ENCODE assay signal across 8 cellular contexts in genomic region chr9:109118802-109119438, GRCh38. TPM values are rescaled to one million over a fixed set of nuclear protein-coding genes. Genes with fewer than 3 reads are reported as not detected.
DNase-seq lines count a peak whose midpoint lies in the region; ATAC-seq, FAIRE-seq and TF ChIP-seq lines count a peak whose summit lies in the region.

No MANE protein-coding gene starts in this region.

- SMC1A ChIA-PET in GM12878 (lab: Charles Lee; ENCODE audit: uncharacterized antibody, unreplicated experiment) = interaction anchor here (1.0 to 2.1 kb wide), 8 partner anchors 8 to 295 kb away, joined by 3 to 12 read pairs (median 3); no protein-coding TSS in a partner anchor

- H3K4me3 ChIP-seq in GM12878 = peak overlapping the region; percentile 87
- peak overlapping the region; percentile 74 to 92 for H3K4me3 ChIP-seq in stomach smooth muscle (ENCODE audit: low read length in 2 of 2)

- H3K36me3 ChIP-seq in KOPT-K1 (ENCODE audit: insufficient read depth, low read length) (peaks cover 16% of the 10 kb centered on the region), GM12878 (ENCODE audit: control insufficient read depth in 2 of 2, insufficient read depth in 2 of 2, low read length in 1 of 2) (no peaks in the 10 kb centered on the region), stomach smooth muscle (ENCODE audit: control insufficient read depth in 2 of 2, insufficient read depth in 2 of 2, low read length in 2 of 2) (no peaks in the 10 kb centered on the region)

- RAD21 ChIA-PET in GM12878 (lab: Charles Lee; ENCODE audit: unreplicated experiment) = interaction anchor here (1.1 to 3.8 kb wide), 5 partner anchors 7 to 101 kb away, joined by 3 to 20 read pairs (median 4); no protein-coding TSS in a partner anchor

- peak overlapping the region; percentile 89 for H2AFZ ChIP-seq in GM12878 (ENCODE audit: control insufficient read depth, low read depth, low read length)

- peak in 2 of 10 experiments; percentile 6 to 11 for DNase-seq in CD4-positive, alpha-beta T cell
- no peak for DNase-seq in GM12878 (ENCODE audit: low read depth, low spot score)
- peak; percentile 43 for DNase-seq in kidney tubule cell (ENCODE audit: low spot score)
- no peak for DNase-seq in mucosa of gallbladder (ENCODE audit: low spot score)
- DNase-seq in DMS153 (lab: John Stamatoyannopoulos, UW) = no peak
- no peak for DNase-seq in AML-193 (lab: John Stamatoyannopoulos, UW)

- no peak for TF ChIP-seq CTCF in CD4-positive, alpha-beta T cell (IDR thresholded peaks at IDR 0.05)
- no peak for TF ChIP-seq CTCF in GM12878 (IDR thresholded peaks at IDR 0.05 in 2 of 3, conservative IDR thresholded peaks at IDR 0.05 in 1 of 3; ENCODE audit: control insufficient read depth in 2 of 3, extremely low read depth in 1 of 3, insufficient read depth in 1 of 3, low read depth in 3 of 3, low read length in 3 of 3)

- POLR2A ChIA-PET in CD4-positive, alpha-beta T cell (lab: Charles Lee) = interaction anchor here (1.3 to 3.4 kb wide), 12 partner anchors 8 to 185 kb away, joined by 3 to 31 read pairs (median 10); partner anchors contain the start of genes ABITRAM and ELP1
- POLR2A ChIA-PET in GM12878 (lab: Charles Lee) = interaction anchor here (0.6 to 1.7 kb wide), 5 partner anchors 8 to 254 kb away, joined by 3 to 7 read pairs (median 4); no protein-coding TSS in a partner anchor

- no peaks in the 10 kb centered on the region for H3K9me3 ChIP-seq in CD4-positive, alpha-beta T cell (ENCODE audit: control insufficient read depth, low read length)
- no peaks in the 10 kb centered on the region for H3K9me3 ChIP-seq in KOPT-K1 (ENCODE audit: insufficient read depth, low read length, poor library complexity, severe bottlenecking)
- no peaks in the 10 kb centered on the region for H3K9me3 ChIP-seq in GM12878 (replicated peaks; ENCODE audit: control insufficient read depth, insufficient read depth, low read length)
- no peaks in the 10 kb centered on the region for H3K9me3 ChIP-seq in stomach smooth muscle (ENCODE audit: control insufficient read depth in 2 of 2, low read length in 2 of 2)

- TF ChIP-seq POLR2A in GM12878 (IDR thresholded peaks at IDR 0.05; ENCODE audit: low read depth, low read length) = no peak

- peaks cover 52% of the 10 kb centered on the region for H3K79me2 ChIP-seq in GM12878 (ENCODE audit: control insufficient read depth, insufficient read depth, low read length)

- peak overlapping the region; percentile 84 for H3K27ac Mint-ChIP-seq in CD4-positive, alpha-beta T cell

- H3K4me2 ChIP-seq in GM12878 (ENCODE audit: control insufficient read depth, insufficient read depth) = peak overlapping the region; percentile 91

- H3K27me3 ChIP-seq in CD4-positive, alpha-beta T cell (ENCODE audit: control insufficient read depth, insufficient read depth, low read length) = no peaks in the 10 kb centered on the region
- H3K27me3 ChIP-seq in GM12878 (replicated peaks in 1 of 2; ENCODE audit: control insufficient read depth in 2 of 2, insufficient read depth in 2 of 2, low read length in 1 of 2) (no peaks in the 10 kb centered on the region), stomach smooth muscle (ENCODE audit: control insufficient read depth in 1 of 2, insufficient read depth in 2 of 2, low read length in 2 of 2) (no peaks in the 10 kb centered on the region)

- WGBS in GM12878 (ENCODE audit: insufficient coverage, insufficient replicate concordance, low lambda C conversion rate, missing lambda C conversion rate) = 2% methylated on average over 29 of the region's 29 CpGs

- FAIRE-seq in GM12878 (lab: Jason Lieb, UNC) = no peak

- peaks cover 46% of the 10 kb centered on the region for H3K4me1 Mint-ChIP-seq in CD4-positive, alpha-beta T cell (ENCODE audit: low read depth)

- H4K20me1 ChIP-seq in GM12878 (ENCODE audit: control insufficient read depth, insufficient read depth) = no peaks in the 10 kb centered on the region; the same call in 1 of the 2 replicates

- in situ Hi-C loops in GM12878 (cut with MboI) = no loop called here

- H3K36me3 Mint-ChIP-seq in CD4-positive, alpha-beta T cell (ENCODE audit: low read depth) = peaks cover 31% of the 10 kb centered on the region

- BruUV-seq in GM12878 (replicated peaks; lab: Mats Ljungman, UMichigan) = no TSS peak

- H3K27me3 Mint-ChIP-seq in CD4-positive, alpha-beta T cell = no peaks in the 10 kb centered on the region

- peaks cover 16% of the 10 kb centered on the region for H3K4me1 ChIP-seq in GM12878 (ENCODE audit: control insufficient read depth, insufficient read depth, low read length)
- H3K4me1 ChIP-seq in stomach smooth muscle (ENCODE audit: control insufficient read depth, insufficient read depth, low read length) = peaks cover 31% of the 10 kb centered on the region

- no peak for TF ChIP-seq RAD21 in GM12878 (IDR thresholded peaks at IDR 0.05; ENCODE audit: insufficient read depth, low read depth, low read length)

- H3K4me3 Mint-ChIP-seq in CD4-positive, alpha-beta T cell = peak overlapping the region; percentile 97

- TF ChIP-seq EP300 in GM12878 (IDR thresholded peaks at IDR 0.05; ENCODE audit: borderline replicate concordance in 1 of 2, control insufficient read depth in 1 of 2, low read depth in 2 of 2, low read length in 2 of 2) = no peak

- no peak for ATAC-seq in CD4-positive, alpha-beta T cell (ENCODE audit: poor library complexity)
- peak; percentile 31; the same call in 2 of the 3 replicates for ATAC-seq in GM12878

- H3K27ac ChIP-seq in CD4-positive, alpha-beta T cell (ENCODE audit: low read depth, low read length) = peak overlapping the region; percentile 68
- H3K27ac ChIP-seq in KOPT-K1 (ENCODE audit: low read depth, low read length, poor library complexity, severe bottlenecking) (peak overlapping the region; percentile 93), GM12878 (ENCODE audit: control insufficient read depth, insufficient read depth) (peak overlapping the region; percentile 65; the same call in 1 of the 2 replicates), stomach smooth muscle (ENCODE audit: low read length) (peak overlapping the region; percentile 66)

- no peaks in the 10 kb centered on the region for H3K9me3 Mint-ChIP-seq in CD4-positive, alpha-beta T cell

- CTCF ChIA-PET in CD4-positive, alpha-beta T cell (lab: Charles Lee) = interaction anchor here (0.8 kb wide), 1 partner anchor 37 kb away, joined by 3 read pairs; no protein-coding TSS in a partner anchor
- CTCF ChIA-PET in GM12878 (lab: Yijun Ruan, JAX) = interaction anchor here (0.6 to 1.9 kb wide), 4 partner anchors 8 to 38 kb away, joined by 3 to 9 read pairs (median 4); no protein-coding TSS in a partner anchor

- intact Hi-C loops in CD4-positive, alpha-beta T cell (cut with DNase I, micrococcal nuclease) = loop anchor here (2.0 to 5.0 kb wide), 6 partner anchors 16 to 187 kb away; partner anchors contain the start of genes ABITRAM (in 1 of the 2) and ELP1 (in 1 of the 2)
- intact Hi-C loops in GM12878 (cut with micrococcal nuclease; ENCODE audit: unreplicated experiment) = loop anchor here (10.0 kb wide), 1 partner anchor 184 kb away; the partner anchor contains the start of genes ABITRAM and ELP1

- H3K9ac ChIP-seq in GM12878 (ENCODE audit: control insufficient read depth, insufficient read depth, low read length) (peak overlapping the region; percentile 83), stomach smooth muscle (ENCODE audit: low read length in 2 of 2) (peak overlapping the region; percentile 63 to 84)

TF ChIP-seq in GM12878, 131 proteins besides CTCF, POLR2A, EP300 and RAD21 (continues in another document):
- TF ChIP-seq FOXM1 (IDR thresholded peaks at IDR 0.05; ENCODE audit: low read depth, low read length) = no peak
- no peak for TF ChIP-seq RAD51 (IDR thresholded peaks at IDR 0.05)
- peak; percentile 3; the same call in 1 of the 2 replicates for TF ChIP-seq MXI1 (IDR thresholded peaks at IDR 0.05; ENCODE audit: low read depth, low read length)
- TF ChIP-seq TCF12 (IDR thresholded peaks at IDR 0.05; ENCODE audit: low read depth, low read length) = 0 out of 2 replicates have a peak, but pooled peaks have one; percentile 26

RNA-seq across cellular contexts. Expression of gene TMEM245, which starts 0.8 kb away (rescaled TPM):
- 10 to 100 TPM; 22.6 to 24.4 TPM for total RNA-seq in CD4-positive, alpha-beta T cell
- total RNA-seq in GM12878 (2013; cell fraction: nucleolus; rRNA removed) = 52.2 and 56.2 TPM in 2 replicates
- total RNA-seq in GM12878 (2014; rRNA removed) = 15.1 and 19.0 TPM in 2 replicates
- total RNA-seq in GM12878 (2014; rRNA removed; fragmentation: Illumina TruSeq; extraction: Trizol) = 21.5 and 23.0 TPM in 2 replicates
- 19.2 and 20.0 TPM in 2 replicates for total RNA-seq in GM12878 (2021)
- 11.3 TPM for polyA plus RNA-seq in GM12878 (2011; ENCODE audit: low read depth)
- 36.1 and 39.5 TPM in 2 replicates for polyA plus RNA-seq in GM12878 (2011; rRNA removed)
- 26.6 and 37.9 TPM in 2 replicates for polyA plus RNA-seq in GM12878 (2011; cell fraction: cytosol; rRNA removed)
- polyA plus RNA-seq in GM12878 (2011; cell fraction: nucleus; rRNA removed) = 19.0 and 23.0 TPM in 2 replicates
- polyA plus RNA-seq in GM12878 (2012) = 12.3 and 18.0 TPM in 2 replicates
- 21.3 and 26.9 TPM in 2 replicates for polyA plus RNA-seq in GM12878 (2014; fragmentation: Illumina TruSeq; extraction: Trizol)
- polyA plus RNA-seq in GM12878 (2014; fragmentation: Nextera tagmentation; extraction: Ambion mirVana) = 10 to 100 TPM in 1 of 2 experiments, 1 to 10 TPM in 1; 7.4 to 11.0 TPM
- 11.8 and 14.9 TPM in 2 replicates for polyA plus RNA-seq in GM12878 (2014; rRNA removed)
- polyA plus RNA-seq in GM12878 (2016; fragmentation: Nextera tagmentation; extraction: Ambion mirVana) = 10 to 100 TPM; 18.9 to 19.2 TPM
- 86.1 and 93.9 TPM in 2 replicates for polyA minus RNA-seq in GM12878 (2011; rRNA and poly(A)+ RNA removed)
- polyA minus RNA-seq in GM12878 (2011; cell fraction: cytosol; rRNA and poly(A)+ RNA removed) = 19.4 and 19.9 TPM in 2 replicates
- 27.3 and 46.3 TPM in 2 replicates for polyA minus RNA-seq in GM12878 (2011; cell fraction: nucleus; rRNA and poly(A)+ RNA removed)
- 68.4 TPM for total RNA-seq in mucosa of gallbladder

RNA-seq across cellular contexts. Expression of gene FRRS1L, which starts 48.1 kb away (rescaled TPM):
- not detected for total RNA-seq in CD4-positive, alpha-beta T cell
- total RNA-seq in GM12878 (2013; cell fraction: nucleolus; rRNA removed) = not detected in 2 replicates
- total RNA-seq in GM12878 (2014; rRNA removed) (under 0.01 TPM in 1 of 2 replicates, not detected in the other), GM12878 (2014; rRNA removed; fragmentation: Illumina TruSeq; extraction: Trizol) (not detected in 2 replicates), GM12878 (2021) (not detected in 2 replicates), mucosa of gallbladder (10.1 TPM)
- polyA plus RNA-seq in GM12878 (2011; ENCODE audit: low read depth) = not detected
- polyA plus RNA-seq in GM12878 (2011; rRNA removed) (not detected in 2 replicates), GM12878 (2014; fragmentation: Illumina TruSeq; extraction: Trizol) (not detected in 2 replicates), GM12878 (2014; fragmentation: Nextera tagmentation; extraction: Ambion mirVana) (not detected), GM12878 (2014; rRNA removed) (not detected in 2 replicates), GM12878 (2016; fragmentation: Nextera tagmentation; extraction: Ambion mirVana) (not detected)
- under 0.01 TPM in 1 of 2 replicates, not detected in the other for polyA plus RNA-seq in GM12878 (2011; cell fraction: cytosol; rRNA removed)
- not detected in 2 replicates for polyA plus RNA-seq in GM12878 (2011; cell fraction: nucleus; rRNA removed)
- not detected in 2 replicates for polyA plus RNA-seq in GM12878 (2012)
- not detected in 2 replicates for polyA minus RNA-seq in GM12878 (2011; rRNA and poly(A)+ RNA removed)
- polyA minus RNA-seq in GM12878 (2011; cell fraction: cytosol; rRNA and poly(A)+ RNA removed) = not detected in 2 replicates
- not detected in 2 replicates for polyA minus RNA-seq in GM12878 (2011; cell fraction: nucleus; rRNA and poly(A)+ RNA removed)

Comparison
In these comparisons a context has a peak if more than half of its experiments do, and no peak if none do; other contexts are left out.
1. RNA of gene FRRS1L, which starts 48.1 kb away (total RNA-seq): 10.1 TPM in mucosa of gallbladder (single experiment); not detected in CD4-positive, alpha-beta T cell and under 0.01 TPM in GM12878; every median in the first group is over 10 times any median in the second.
2. Peak in every context shown above with its lines, with median percentiles within 50 percentile points of each other: H3K27ac ChIP-seq.